2 cellular contexts compared by ENCODE assay signal in the genomic region with DNA sequence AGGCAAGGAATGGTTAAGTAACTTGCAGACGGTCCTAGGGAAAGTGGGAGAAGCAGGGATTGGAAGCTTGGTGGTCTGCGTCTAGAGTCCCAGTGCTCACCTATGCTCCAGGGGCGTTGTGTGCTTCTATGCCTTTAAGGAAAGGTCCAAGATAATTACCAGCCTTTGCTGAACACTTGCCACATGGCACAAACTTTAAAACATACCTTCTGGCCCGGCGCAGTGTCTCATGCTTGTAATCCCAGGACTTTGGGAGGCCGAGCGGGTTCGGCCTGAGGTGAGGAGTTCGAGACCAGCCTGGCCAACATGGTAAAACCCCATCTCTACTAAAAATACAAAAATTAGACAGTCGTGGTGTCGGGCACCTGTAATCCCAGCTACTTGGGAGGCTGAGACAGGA.
TF ChIP-seq lines count a peak whose summit lies in the region.

No MANE protein-coding gene starts in this region.

TF ChIP-seq in SK-N-SH, 30 proteins besides CTCF, POLR2A, EP300 and RAD21:
- TF ChIP-seq TAF1 (IDR thresholded peaks at IDR 0.05; ENCODE audit: borderline replicate concordance, low read depth, low read length) (no peak), CHD2 (IDR thresholded peaks at IDR 0.05; ENCODE audit: low read length, partially characterized antibody) (no peak), NRF1 (IDR thresholded peaks at IDR 0.05; ENCODE audit: low read depth, low read length) (no peak), EZH2phosphoT487 (IDR thresholded peaks at IDR 0.05; ENCODE audit: borderline replicate concordance, low read depth) (no peak), TEAD4 (IDR thresholded peaks at IDR 0.05; ENCODE audit: borderline replicate concordance, insufficient read depth) (no peak), RCOR1 (IDR thresholded peaks at IDR 0.05; ENCODE audit: low read length) (no peak), ELF1 (IDR thresholded peaks at IDR 0.05) (no peak), RFX5 (IDR thresholded peaks at IDR 0.05; ENCODE audit: low read length) (no peak), NFIC (IDR thresholded peaks at IDR 0.05; ENCODE audit: borderline replicate concordance) (no peak)
- TF ChIP-seq, protein P1, sequence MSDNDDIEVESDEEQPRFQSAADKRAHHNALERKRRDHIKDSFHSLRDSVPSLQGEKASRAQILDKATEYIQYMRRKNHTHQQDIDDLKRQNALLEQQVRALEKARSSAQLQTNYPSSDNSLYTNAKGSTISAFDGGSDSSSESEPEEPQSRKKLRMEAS (IDR thresholded peaks at IDR 0.05; ENCODE audit: low read depth): no peak
- TF ChIP-seq, protein P2, sequence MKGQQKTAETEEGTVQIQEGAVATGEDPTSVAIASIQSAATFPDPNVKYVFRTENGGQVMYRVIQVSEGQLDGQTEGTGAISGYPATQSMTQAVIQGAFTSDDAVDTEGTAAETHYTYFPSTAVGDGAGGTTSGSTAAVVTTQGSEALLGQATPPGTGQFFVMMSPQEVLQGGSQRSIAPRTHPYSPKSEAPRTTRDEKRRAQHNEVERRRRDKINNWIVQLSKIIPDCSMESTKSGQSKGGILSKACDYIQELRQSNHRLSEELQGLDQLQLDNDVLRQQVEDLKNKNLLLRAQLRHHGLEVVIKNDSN (IDR thresholded peaks at IDR 0.05; ENCODE audit: borderline replicate concordance, low read depth): no peak
- TF ChIP-seq, protein P3, sequence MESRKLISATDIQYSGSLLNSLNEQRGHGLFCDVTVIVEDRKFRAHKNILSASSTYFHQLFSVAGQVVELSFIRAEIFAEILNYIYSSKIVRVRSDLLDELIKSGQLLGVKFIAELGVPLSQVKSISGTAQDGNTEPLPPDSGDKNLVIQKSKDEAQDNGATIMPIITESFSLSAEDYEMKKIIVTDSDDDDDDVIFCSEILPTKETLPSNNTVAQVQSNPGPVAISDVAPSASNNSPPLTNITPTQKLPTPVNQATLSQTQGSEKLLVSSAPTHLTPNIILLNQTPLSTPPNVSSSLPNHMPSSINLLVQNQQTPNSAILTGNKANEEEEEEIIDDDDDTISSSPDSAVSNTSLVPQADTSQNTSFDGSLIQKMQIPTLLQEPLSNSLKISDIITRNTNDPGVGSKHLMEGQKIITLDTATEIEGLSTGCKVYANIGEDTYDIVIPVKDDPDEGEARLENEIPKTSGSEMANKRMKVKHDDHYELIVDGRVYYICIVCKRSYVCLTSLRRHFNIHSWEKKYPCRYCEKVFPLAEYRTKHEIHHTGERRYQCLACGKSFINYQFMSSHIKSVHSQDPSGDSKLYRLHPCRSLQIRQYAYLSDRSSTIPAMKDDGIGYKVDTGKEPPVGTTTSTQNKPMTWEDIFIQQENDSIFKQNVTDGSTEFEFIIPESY (IDR thresholded peaks at IDR 0.05; ENCODE audit: borderline replicate concordance, low read depth): no peak
- TF ChIP-seq, protein P4, sequence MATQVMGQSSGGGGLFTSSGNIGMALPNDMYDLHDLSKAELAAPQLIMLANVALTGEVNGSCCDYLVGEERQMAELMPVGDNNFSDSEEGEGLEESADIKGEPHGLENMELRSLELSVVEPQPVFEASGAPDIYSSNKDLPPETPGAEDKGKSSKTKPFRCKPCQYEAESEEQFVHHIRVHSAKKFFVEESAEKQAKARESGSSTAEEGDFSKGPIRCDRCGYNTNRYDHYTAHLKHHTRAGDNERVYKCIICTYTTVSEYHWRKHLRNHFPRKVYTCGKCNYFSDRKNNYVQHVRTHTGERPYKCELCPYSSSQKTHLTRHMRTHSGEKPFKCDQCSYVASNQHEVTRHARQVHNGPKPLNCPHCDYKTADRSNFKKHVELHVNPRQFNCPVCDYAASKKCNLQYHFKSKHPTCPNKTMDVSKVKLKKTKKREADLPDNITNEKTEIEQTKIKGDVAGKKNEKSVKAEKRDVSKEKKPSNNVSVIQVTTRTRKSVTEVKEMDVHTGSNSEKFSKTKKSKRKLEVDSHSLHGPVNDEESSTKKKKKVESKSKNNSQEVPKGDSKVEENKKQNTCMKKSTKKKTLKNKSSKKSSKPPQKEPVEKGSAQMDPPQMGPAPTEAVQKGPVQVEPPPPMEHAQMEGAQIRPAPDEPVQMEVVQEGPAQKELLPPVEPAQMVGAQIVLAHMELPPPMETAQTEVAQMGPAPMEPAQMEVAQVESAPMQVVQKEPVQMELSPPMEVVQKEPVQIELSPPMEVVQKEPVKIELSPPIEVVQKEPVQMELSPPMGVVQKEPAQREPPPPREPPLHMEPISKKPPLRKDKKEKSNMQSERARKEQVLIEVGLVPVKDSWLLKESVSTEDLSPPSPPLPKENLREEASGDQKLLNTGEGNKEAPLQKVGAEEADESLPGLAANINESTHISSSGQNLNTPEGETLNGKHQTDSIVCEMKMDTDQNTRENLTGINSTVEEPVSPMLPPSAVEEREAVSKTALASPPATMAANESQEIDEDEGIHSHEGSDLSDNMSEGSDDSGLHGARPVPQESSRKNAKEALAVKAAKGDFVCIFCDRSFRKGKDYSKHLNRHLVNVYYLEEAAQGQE (IDR thresholded peaks at IDR 0.05; ENCODE audit: low read depth, low read length): no peak
TF ChIP-seq in SK-N-SH: peak in this region for 0.

TF ChIP-seq in SK-N-SH treated with all-trans-retinoic acid at 6 μM for 48 hours, 23 proteins besides CTCF, POLR2A, EP300 and RAD21:
- no peak for TF ChIP-seq ZNF8 (CRISPR knock-in tag; IDR thresholded peaks at IDR 0.05)
- no peak for TF ChIP-seq ZC3H10 (CRISPR knock-in tag; IDR thresholded peaks at IDR 0.05)
- no peak for TF ChIP-seq ZFP30 (CRISPR knock-in tag; IDR thresholded peaks at IDR 0.05)
- no peak for TF ChIP-seq SNAI2 (CRISPR knock-in tag; IDR thresholded peaks at IDR 0.05)
- no peak for TF ChIP-seq ZNF565 (CRISPR knock-in tag; conservative IDR thresholded peaks at IDR 0.05; ENCODE audit: low read depth)
- TF ChIP-seq, protein P5, sequence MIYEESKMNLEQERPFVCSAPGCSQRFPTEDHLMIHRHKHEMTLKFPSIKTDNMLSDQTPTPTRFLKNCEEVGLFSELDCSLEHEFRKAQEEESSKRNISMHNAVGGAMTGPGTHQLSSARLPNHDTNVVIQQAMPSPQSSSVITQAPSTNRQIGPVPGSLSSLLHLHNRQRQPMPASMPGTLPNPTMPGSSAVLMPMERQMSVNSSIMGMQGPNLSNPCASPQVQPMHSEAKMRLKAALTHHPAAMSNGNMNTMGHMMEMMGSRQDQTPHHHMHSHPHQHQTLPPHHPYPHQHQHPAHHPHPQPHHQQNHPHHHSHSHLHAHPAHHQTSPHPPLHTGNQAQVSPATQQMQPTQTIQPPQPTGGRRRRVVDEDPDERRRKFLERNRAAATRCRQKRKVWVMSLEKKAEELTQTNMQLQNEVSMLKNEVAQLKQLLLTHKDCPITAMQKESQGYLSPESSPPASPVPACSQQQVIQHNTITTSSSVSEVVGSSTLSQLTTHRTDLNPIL (CRISPR knock-in tag; IDR thresholded peaks at IDR 0.05; ENCODE audit: low read depth): no peak
- no peak for TF ChIP-seq CSDC2 (CRISPR knock-in tag; IDR thresholded peaks at IDR 0.05)
- TF ChIP-seq, protein P6, sequence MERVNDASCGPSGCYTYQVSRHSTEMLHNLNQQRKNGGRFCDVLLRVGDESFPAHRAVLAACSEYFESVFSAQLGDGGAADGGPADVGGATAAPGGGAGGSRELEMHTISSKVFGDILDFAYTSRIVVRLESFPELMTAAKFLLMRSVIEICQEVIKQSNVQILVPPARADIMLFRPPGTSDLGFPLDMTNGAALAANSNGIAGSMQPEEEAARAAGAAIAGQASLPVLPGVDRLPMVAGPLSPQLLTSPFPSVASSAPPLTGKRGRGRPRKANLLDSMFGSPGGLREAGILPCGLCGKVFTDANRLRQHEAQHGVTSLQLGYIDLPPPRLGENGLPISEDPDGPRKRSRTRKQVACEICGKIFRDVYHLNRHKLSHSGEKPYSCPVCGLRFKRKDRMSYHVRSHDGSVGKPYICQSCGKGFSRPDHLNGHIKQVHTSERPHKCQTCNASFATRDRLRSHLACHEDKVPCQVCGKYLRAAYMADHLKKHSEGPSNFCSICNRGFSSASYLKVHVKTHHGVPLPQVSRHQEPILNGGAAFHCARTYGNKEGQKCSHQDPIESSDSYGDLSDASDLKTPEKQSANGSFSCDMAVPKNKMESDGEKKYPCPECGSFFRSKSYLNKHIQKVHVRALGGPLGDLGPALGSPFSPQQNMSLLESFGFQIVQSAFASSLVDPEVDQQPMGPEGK (CRISPR knock-in tag; IDR thresholded peaks at IDR 0.05; ENCODE audit: borderline replicate concordance): no peak
- TF ChIP-seq ZNF70 (CRISPR knock-in tag; IDR thresholded peaks at IDR 0.05): no peak
- TF ChIP-seq, protein P7, sequence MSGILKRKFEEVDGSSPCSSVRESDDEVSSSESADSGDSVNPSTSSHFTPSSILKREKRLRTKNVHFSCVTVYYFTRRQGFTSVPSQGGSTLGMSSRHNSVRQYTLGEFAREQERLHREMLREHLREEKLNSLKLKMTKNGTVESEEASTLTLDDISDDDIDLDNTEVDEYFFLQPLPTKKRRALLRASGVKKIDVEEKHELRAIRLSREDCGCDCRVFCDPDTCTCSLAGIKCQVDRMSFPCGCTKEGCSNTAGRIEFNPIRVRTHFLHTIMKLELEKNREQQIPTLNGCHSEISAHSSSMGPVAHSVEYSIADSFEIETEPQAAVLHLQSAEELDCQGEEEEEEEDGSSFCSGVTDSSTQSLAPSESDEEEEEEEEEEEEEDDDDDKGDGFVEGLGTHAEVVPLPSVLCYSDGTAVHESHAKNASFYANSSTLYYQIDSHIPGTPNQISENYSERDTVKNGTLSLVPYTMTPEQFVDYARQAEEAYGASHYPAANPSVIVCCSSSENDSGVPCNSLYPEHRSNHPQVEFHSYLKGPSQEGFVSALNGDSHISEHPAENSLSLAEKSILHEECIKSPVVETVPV (CRISPR knock-in tag; IDR thresholded peaks at IDR 0.05): no peak
- no peak for TF ChIP-seq PPARA (CRISPR knock-in tag; IDR thresholded peaks at IDR 0.05; ENCODE audit: borderline replicate concordance)
- no peak for TF ChIP-seq ESRRG (CRISPR knock-in tag; IDR thresholded peaks at IDR 0.05)
- TF ChIP-seq, protein P8, sequence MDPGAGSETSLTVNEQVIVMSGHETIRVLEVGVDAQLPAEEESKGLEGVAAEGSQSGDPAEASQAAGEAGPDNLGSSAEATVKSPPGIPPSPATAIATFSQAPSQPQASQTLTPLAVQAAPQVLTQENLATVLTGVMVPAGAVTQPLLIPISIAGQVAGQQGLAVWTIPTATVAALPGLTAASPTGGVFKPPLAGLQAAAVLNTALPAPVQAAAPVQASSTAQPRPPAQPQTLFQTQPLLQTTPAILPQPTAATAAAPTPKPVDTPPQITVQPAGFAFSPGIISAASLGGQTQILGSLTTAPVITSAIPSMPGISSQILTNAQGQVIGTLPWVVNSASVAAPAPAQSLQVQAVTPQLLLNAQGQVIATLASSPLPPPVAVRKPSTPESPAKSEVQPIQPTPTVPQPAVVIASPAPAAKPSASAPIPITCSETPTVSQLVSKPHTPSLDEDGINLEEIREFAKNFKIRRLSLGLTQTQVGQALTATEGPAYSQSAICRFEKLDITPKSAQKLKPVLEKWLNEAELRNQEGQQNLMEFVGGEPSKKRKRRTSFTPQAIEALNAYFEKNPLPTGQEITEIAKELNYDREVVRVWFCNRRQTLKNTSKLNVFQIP (CRISPR knock-in tag; IDR thresholded peaks at IDR 0.05; ENCODE audit: borderline replicate concordance, low read depth): no peak
- TF ChIP-seq ZFP3 (CRISPR knock-in tag; IDR thresholded peaks at IDR 0.05): no peak
- TF ChIP-seq, protein P9, sequence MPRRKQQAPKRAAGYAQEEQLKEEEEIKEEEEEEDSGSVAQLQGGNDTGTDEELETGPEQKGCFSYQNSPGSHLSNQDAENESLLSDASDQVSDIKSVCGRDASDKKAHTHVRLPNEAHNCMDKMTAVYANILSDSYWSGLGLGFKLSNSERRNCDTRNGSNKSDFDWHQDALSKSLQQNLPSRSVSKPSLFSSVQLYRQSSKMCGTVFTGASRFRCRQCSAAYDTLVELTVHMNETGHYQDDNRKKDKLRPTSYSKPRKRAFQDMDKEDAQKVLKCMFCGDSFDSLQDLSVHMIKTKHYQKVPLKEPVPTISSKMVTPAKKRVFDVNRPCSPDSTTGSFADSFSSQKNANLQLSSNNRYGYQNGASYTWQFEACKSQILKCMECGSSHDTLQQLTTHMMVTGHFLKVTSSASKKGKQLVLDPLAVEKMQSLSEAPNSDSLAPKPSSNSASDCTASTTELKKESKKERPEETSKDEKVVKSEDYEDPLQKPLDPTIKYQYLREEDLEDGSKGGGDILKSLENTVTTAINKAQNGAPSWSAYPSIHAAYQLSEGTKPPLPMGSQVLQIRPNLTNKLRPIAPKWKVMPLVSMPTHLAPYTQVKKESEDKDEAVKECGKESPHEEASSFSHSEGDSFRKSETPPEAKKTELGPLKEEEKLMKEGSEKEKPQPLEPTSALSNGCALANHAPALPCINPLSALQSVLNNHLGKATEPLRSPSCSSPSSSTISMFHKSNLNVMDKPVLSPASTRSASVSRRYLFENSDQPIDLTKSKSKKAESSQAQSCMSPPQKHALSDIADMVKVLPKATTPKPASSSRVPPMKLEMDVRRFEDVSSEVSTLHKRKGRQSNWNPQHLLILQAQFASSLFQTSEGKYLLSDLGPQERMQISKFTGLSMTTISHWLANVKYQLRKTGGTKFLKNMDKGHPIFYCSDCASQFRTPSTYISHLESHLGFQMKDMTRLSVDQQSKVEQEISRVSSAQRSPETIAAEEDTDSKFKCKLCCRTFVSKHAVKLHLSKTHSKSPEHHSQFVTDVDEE (CRISPR knock-in tag; IDR thresholded peaks at IDR 0.05): no peak
- TF ChIP-seq ARNTL (CRISPR knock-in tag; IDR thresholded peaks at IDR 0.05; ENCODE audit: borderline replicate concordance, low read depth): no peak
TF ChIP-seq in SK-N-SH treated with all-trans-retinoic acid at 6 μM for 48 hours: peak in this region for 0.
